In the genomic region with DNA sequence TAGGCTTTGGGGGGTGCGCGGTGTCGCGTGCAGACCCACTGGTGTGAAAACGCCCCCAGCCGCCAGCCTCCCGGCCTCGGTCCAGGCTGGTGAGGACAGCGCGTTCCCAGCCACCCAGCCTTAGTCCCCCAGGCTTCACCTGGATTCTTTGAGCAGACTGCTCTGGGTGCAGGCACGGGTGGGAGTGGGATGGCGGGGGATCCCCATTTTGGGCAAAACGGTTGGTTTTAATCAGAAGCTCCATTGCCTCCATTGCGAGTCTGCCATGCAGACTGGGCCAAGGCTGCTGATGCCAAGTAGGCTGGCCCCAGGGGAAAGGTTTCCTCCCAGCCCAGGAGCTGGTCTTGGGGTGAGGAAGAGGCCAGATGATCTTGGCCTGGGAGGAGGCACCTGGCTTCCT, we compare ENCODE assay signal across 10 cellular contexts. TPM values are rescaled to one million over a fixed set of nuclear protein-coding genes. Genes with fewer than 3 reads are reported as not detected.
DNase-seq lines count a peak whose midpoint lies in the region; ATAC-seq and TF ChIP-seq lines count a peak whose summit lies in the region.
"Had no signal": no experiment of that assay in that cellular context is flagged by ENCODE, and none has a peak within 500 bp of the region (broad histone marks: within the 10 kb centered on the region; RNA-seq: fewer than 3 reads in every experiment).

No MANE protein-coding gene starts in this region.

- BruUV-seq in HCT116 (replicated peaks; lab: Mats Ljungman, UMichigan): no TSS peak

- H3K27me3 Mint-ChIP-seq in chondrocyte (ENCODE audit: low read depth): no peaks in the 10 kb centered on the region

- peaks cover 25% of the 10 kb centered on the region for H3K4me1 Mint-ChIP-seq in chondrocyte (ENCODE audit: low read depth)
- H3K4me1 Mint-ChIP-seq: activated CD4-positive, alpha-beta memory T cell treated with anti-CD3 and anti-CD28 coated beads, Interleukin-2, amount 10 ng/mL, durations not matched to agents 7 days and 5 days had no signal

- no peak for TF ChIP-seq POLR2A in HCT116 (IDR thresholded peaks at IDR 0.05; ENCODE audit: borderline replicate concordance, extremely low read depth, insufficient read depth, insufficient read length)

- H3K9me2 ChIP-seq in HCT116 (ENCODE audit: insufficient read depth): no peaks in the 10 kb centered on the region

- ATAC-seq in HCT116: peak; percentile 17
- ATAC-seq in GM18870 (IDR thresholded peaks at IDR 0.05; ENCODE audit: unreplicated experiment): no peak

- H3K36me3 ChIP-seq in HCT116 (ENCODE audit: control insufficient read depth in 1 of 2, insufficient read depth in 2 of 2, low read length in 2 of 2): peaks cover 0 to 27% of the 10 kb centered on the region in 2 experiments; a peak in 2 of 4 replicates
- peaks cover 5% of the 10 kb centered on the region; the same call in 1 of the 2 replicates for H3K36me3 ChIP-seq in iPS-20b (ENCODE audit: insufficient read depth, low read depth, low read length)
- H3K36me3 ChIP-seq in smooth muscle cell (ENCODE audit: low read depth): no peaks in the 10 kb centered on the region

- intact Hi-C loops in HCT116 (cut with micrococcal nuclease): no loop called here

- H3K4me3 ChIP-seq in HCT116 (replicated peaks in 1 of 2; ENCODE audit: low read depth in 1 of 2, low read length in 2 of 2) (peak overlapping the region; percentile 74 to 85), iPS-20b (ENCODE audit: low read length) (peak overlapping the region; percentile 64; the same call in 1 of the 2 replicates), smooth muscle cell (peak overlapping the region; percentile 74)

- H4K20me1 ChIP-seq in HCT116 (ENCODE audit: insufficient read depth): no peaks in the 10 kb centered on the region
- H4K20me1 ChIP-seq in smooth muscle cell (ENCODE audit: low read depth): no peaks in the 10 kb centered on the region

- H3K27ac Mint-ChIP-seq in chondrocyte (ENCODE audit: unreplicated experiment): no peak overlapping the region
- H3K27ac Mint-ChIP-seq: activated CD4-positive, alpha-beta memory T cell treated with anti-CD3 and anti-CD28 coated beads, Interleukin-2, amount 10 ng/mL, durations not matched to agents 7 days and 5 days had no signal

- H3K9me3 ChIP-seq in HCT116 (ENCODE audit: control insufficient read depth in 1 of 2, insufficient read depth in 1 of 2, low read depth in 1 of 2, low read length in 2 of 2): peaks cover 7 to 23% of the 10 kb centered on the region in 2 experiments; a peak in 2 of 4 replicates
- H3K9me3 ChIP-seq in iPS-20b (ENCODE audit: insufficient read depth, low read depth, low read length): peaks cover 14% of the 10 kb centered on the region
- peaks cover 6% of the 10 kb centered on the region for H3K9me3 ChIP-seq in smooth muscle cell (replicated peaks; ENCODE audit: low read depth)

- H3K79me2 ChIP-seq in HCT116 (ENCODE audit: insufficient read depth, low read length) (peaks cover 54% of the 10 kb centered on the region), smooth muscle cell (ENCODE audit: low read depth) (peaks cover 10% of the 10 kb centered on the region)

- TF ChIP-seq CTCF in HCT116 (IDR thresholded peaks at IDR 0.05 in 2 of 3, conservative IDR thresholded peaks at IDR 0.05 in 1 of 3; ENCODE audit: borderline replicate concordance in 1 of 3, insufficient read depth in 1 of 3, low read depth in 2 of 3, low read length in 2 of 3) (no peak), chondrocyte (IDR thresholded peaks at IDR 0.05) (no peak), smooth muscle cell (IDR thresholded peaks at IDR 0.05; ENCODE audit: borderline replicate concordance, insufficient read depth, poor library complexity, severe bottlenecking) (no peak)

- H3K27me3 ChIP-seq in HCT116 (ENCODE audit: insufficient read depth, low read length): no peaks in the 10 kb centered on the region
- H3K27me3 ChIP-seq in iPS-20b (ENCODE audit: insufficient read depth, low read length): peaks cover 69% of the 10 kb centered on the region
- no peaks in the 10 kb centered on the region for H3K27me3 ChIP-seq in smooth muscle cell (ENCODE audit: low read depth)

- peaks cover 10% of the 10 kb centered on the region for H3F3A ChIP-seq in smooth muscle cell (ENCODE audit: low read depth)

- 47% methylated on average over 9 of the region's 14 CpGs for WGBS in smooth muscle cell (ENCODE audit: low lambda C conversion rate)

- peak overlapping the region; percentile 90 for H3K4me2 ChIP-seq in HCT116 (ENCODE audit: low read length)
- H3K4me2 ChIP-seq in smooth muscle cell: peak overlapping the region; percentile 97

- H3K4me1 ChIP-seq in HCT116 (ENCODE audit: control insufficient read depth in 1 of 2, insufficient read depth in 2 of 2, low read length in 2 of 2) (peaks cover 35 to 79% of the 10 kb centered on the region in 2 experiments), iPS-20b (ENCODE audit: insufficient read depth, low read length) (peaks cover 12% of the 10 kb centered on the region), smooth muscle cell (ENCODE audit: low read depth) (peaks cover 13% of the 10 kb centered on the region)

- DNase-seq in HCT116 (ENCODE audit: low read depth, low spot score): no peak
- DNase-seq in chondrocyte (ENCODE audit: low spot score): no peak
- DNase-seq in smooth muscle cell (lab: John Stamatoyannopoulos, UW; ENCODE audit: unreplicated experiment): no peak
- DNase-seq in stimulated activated naive CD4-positive, alpha-beta T cell (lab: John Stamatoyannopoulos, UW): no peak
- no peak for DNase-seq in OCI-M1 (lab: John Stamatoyannopoulos, UW)
- no peak for DNase-seq in NCI-H2171 treated with DMSO at 0.1 percent for 48 hours (lab: John Stamatoyannopoulos, UW)
- DNase-seq: activated CD4-positive, alpha-beta memory T cell treated with anti-CD3 and anti-CD28 coated beads, Interleukin-2, amount 10 ng/mL, durations not matched to agents 7 days and 5 days; Karpas-422 had no signal

- H3K27ac ChIP-seq in HCT116 (ENCODE audit: low read depth, low read length) (peak overlapping the region; percentile 76), iPS-20b (ENCODE audit: low read length) (no peak overlapping the region), smooth muscle cell (ENCODE audit: low read depth) (no peak overlapping the region)

- H3K9ac ChIP-seq in HCT116 (ENCODE audit: low read length) (peak overlapping the region; percentile 84), iPS-20b (ENCODE audit: low read depth, low read length) (no peak overlapping the region), smooth muscle cell (ENCODE audit: low read depth) (no peak overlapping the region)

- no peak for TF ChIP-seq RAD21 in HCT116 (IDR thresholded peaks at IDR 0.05; ENCODE audit: low read depth)

- RAD21 ChIA-PET in HCT116 (lab: Charles Lee; ENCODE audit: low non-redundant PET in 1 of 2, low total read pairs in 2 of 2, uncharacterized antibody in 2 of 2, unreplicated experiment in 2 of 2): interaction anchor here in 1 of 2 experiments (0.9 kb wide), 1 partner anchor 25 kb away, joined by 3 read pairs; no protein-coding TSS in a partner anchor

- H2AFZ ChIP-seq in HCT116 (ENCODE audit: low read depth, low read length, poor library complexity, severe bottlenecking): no peak overlapping the region
- peak overlapping the region; percentile 61 for H2AFZ ChIP-seq in smooth muscle cell (ENCODE audit: low read depth)

- CTCF ChIA-PET in HCT116 (lab: Charles Lee): interaction anchor here (1.3 to 2.6 kb wide), 3 partner anchors 12 to 84 kb away, joined by 7 to 15 read pairs (median 8); no protein-coding TSS in a partner anchor

- peaks cover 17% of the 10 kb centered on the region for H3K9me3 Mint-ChIP-seq in chondrocyte (ENCODE audit: low read depth)

- peaks cover 1% of the 10 kb centered on the region for H3K36me3 Mint-ChIP-seq in chondrocyte (ENCODE audit: low read depth)

- peak overlapping the region; percentile 75 for H3K4me3 Mint-ChIP-seq in chondrocyte (ENCODE audit: unreplicated experiment)
- H3K4me3 Mint-ChIP-seq: activated CD4-positive, alpha-beta memory T cell treated with anti-CD3 and anti-CD28 coated beads, Interleukin-2, amount 10 ng/mL, durations not matched to agents 7 days and 5 days had no signal

- POLR2A ChIA-PET in HCT116 (lab: Charles Lee): interaction anchor here (1.1 to 1.6 kb wide), 3 partner anchors 11 to 14 kb away, joined by 3 read pairs; no protein-coding TSS in a partner anchor

TF ChIP-seq in HCT116, 20 proteins besides CTCF, POLR2A, EP300 and RAD21:
- 0 out of 2 replicates have a peak, but pooled peaks have one; percentile 21 for TF ChIP-seq ZFX (IDR thresholded peaks at IDR 0.05)
- TF ChIP-seq, protein P1, sequence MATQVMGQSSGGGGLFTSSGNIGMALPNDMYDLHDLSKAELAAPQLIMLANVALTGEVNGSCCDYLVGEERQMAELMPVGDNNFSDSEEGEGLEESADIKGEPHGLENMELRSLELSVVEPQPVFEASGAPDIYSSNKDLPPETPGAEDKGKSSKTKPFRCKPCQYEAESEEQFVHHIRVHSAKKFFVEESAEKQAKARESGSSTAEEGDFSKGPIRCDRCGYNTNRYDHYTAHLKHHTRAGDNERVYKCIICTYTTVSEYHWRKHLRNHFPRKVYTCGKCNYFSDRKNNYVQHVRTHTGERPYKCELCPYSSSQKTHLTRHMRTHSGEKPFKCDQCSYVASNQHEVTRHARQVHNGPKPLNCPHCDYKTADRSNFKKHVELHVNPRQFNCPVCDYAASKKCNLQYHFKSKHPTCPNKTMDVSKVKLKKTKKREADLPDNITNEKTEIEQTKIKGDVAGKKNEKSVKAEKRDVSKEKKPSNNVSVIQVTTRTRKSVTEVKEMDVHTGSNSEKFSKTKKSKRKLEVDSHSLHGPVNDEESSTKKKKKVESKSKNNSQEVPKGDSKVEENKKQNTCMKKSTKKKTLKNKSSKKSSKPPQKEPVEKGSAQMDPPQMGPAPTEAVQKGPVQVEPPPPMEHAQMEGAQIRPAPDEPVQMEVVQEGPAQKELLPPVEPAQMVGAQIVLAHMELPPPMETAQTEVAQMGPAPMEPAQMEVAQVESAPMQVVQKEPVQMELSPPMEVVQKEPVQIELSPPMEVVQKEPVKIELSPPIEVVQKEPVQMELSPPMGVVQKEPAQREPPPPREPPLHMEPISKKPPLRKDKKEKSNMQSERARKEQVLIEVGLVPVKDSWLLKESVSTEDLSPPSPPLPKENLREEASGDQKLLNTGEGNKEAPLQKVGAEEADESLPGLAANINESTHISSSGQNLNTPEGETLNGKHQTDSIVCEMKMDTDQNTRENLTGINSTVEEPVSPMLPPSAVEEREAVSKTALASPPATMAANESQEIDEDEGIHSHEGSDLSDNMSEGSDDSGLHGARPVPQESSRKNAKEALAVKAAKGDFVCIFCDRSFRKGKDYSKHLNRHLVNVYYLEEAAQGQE (IDR thresholded peaks at IDR 0.05; ENCODE audit: low read depth): no peak
- TF ChIP-seq SRF (IDR thresholded peaks at IDR 0.05; ENCODE audit: low read depth): no peak

RNA-seq across cellular contexts. Expression of a gene that starts 0.4 kb away (rescaled TPM):
- total RNA-seq in HCT116 (2021; ENCODE audit: unreplicated experiment) (81.4 TPM), chondrocyte (3.7 to 6.1 TPM (median 5.6 TPM) in 3 replicates), smooth muscle cell (15.7 and 36.4 TPM in 2 replicates)
- 104 and 111 TPM in 2 replicates for polyA plus RNA-seq in HCT116 (2012)
- polyA plus RNA-seq in smooth muscle cell: 32.8 and 40.1 TPM in 2 replicates
- total RNA-seq: activated CD4-positive, alpha-beta memory T cell treated with anti-CD3 and anti-CD28 coated beads, Interleukin-2, amount 10 ng/mL, durations not matched to agents 7 days and 5 days had no signal
